Comparison of ENCODE assay signal across 8 cellular contexts in genomic region chr2:55843096-55843991, GRCh38.
DNase-seq lines count a peak whose midpoint lies in the region; ATAC-seq, FAIRE-seq and TF ChIP-seq lines count a peak whose summit lies in the region.

No MANE protein-coding gene starts in this region.

- no peak for ATAC-seq in HG03095 (IDR thresholded peaks at IDR 0.05; ENCODE audit: unreplicated experiment)
- no peak for ATAC-seq in natural killer cell

- no peaks in the 10 kb centered on the region for H3K36me3 Mint-ChIP-seq in natural killer cell

- H3K4me1 ChIP-seq in fibroblast of lung (ENCODE audit: control insufficient read depth, extremely low read depth, insufficient read depth, low read length) (peaks cover 12% of the 10 kb centered on the region), small intestine (ENCODE audit: control insufficient read depth in 2 of 2, insufficient read depth in 1 of 2, low read depth in 1 of 2, low read length in 1 of 2) (peaks cover 0 to 4% of the 10 kb centered on the region in 2 donors)

- peak overlapping the region; percentile 8 for H3K4me2 ChIP-seq in fibroblast of lung (ENCODE audit: extremely low read depth, insufficient read depth, low read length)

- no peak overlapping the region for H3K27ac Mint-ChIP-seq in natural killer cell

- H3K9ac ChIP-seq in fibroblast of lung (ENCODE audit: insufficient read depth, low read length), result peak overlapping the region; percentile 24

- H2AFZ ChIP-seq in fibroblast of lung (ENCODE audit: low read length), result peak overlapping the region; percentile 31

- H3K27me3 Mint-ChIP-seq in natural killer cell (ENCODE audit: low read depth in 2 of 2), result no peaks in the 10 kb centered on the region

- H3K36me3 ChIP-seq in fibroblast of lung (ENCODE audit: control insufficient read depth, insufficient read depth, low read length) (no peaks in the 10 kb centered on the region), small intestine (ENCODE audit: control insufficient read depth in 2 of 2, insufficient read depth in 2 of 2, low read length in 2 of 2) (no peaks in the 10 kb centered on the region)

- DNase-seq in H54 (ENCODE audit: insufficient read length, low spot score), result no peak
- DNase-seq in NCI-H774 (lab: John Stamatoyannopoulos, UW), result peak; percentile 63
- peak; percentile 96 to 99 for DNase-seq in fibroblast of lung (ENCODE audit: low read depth in 2 of 2)
- peak; percentile 90 for DNase-seq in small intestine
- no peak for DNase-seq in D341Med (ENCODE audit: low spot score)
- no peak for DNase-seq in natural killer cell
- DNase-seq in SKM-1 (lab: John Stamatoyannopoulos, UW; ENCODE audit: unreplicated experiment), result no peak

- 15 to 36% (median 16%) methylated on average over 6 of the region's 6 CpGs for WGBS in small intestine, 3 donors

- H3K27me3 ChIP-seq in fibroblast of lung (ENCODE audit: control insufficient read depth, insufficient read depth, low read length) (no peaks in the 10 kb centered on the region), small intestine (ENCODE audit: control insufficient read depth in 2 of 2, insufficient read depth in 2 of 2, low read length in 2 of 2) (no peaks in the 10 kb centered on the region)

- H3K4me1 Mint-ChIP-seq in natural killer cell, result no peaks in the 10 kb centered on the region

- no peaks in the 10 kb centered on the region for H4K20me1 ChIP-seq in fibroblast of lung (ENCODE audit: control insufficient read depth, extremely low read depth, insufficient read depth, low read length)

- TF ChIP-seq CTCF in fibroblast of lung (conservative IDR thresholded peaks at IDR 0.05 in 1 of 2, IDR thresholded peaks at IDR 0.05 in 1 of 2; ENCODE audit: low read depth in 1 of 2, low read length in 2 of 2), result no peak
- no peak for TF ChIP-seq CTCF in natural killer cell (IDR thresholded peaks at IDR 0.05)

- no peak for TF ChIP-seq POLR2A in H54 (IDR thresholded peaks at IDR 0.05; ENCODE audit: low read depth, low read length)

- intact Hi-C loops in natural killer cell (cut with micrococcal nuclease), result no loop called here

- no peak overlapping the region for H3K4me3 Mint-ChIP-seq in natural killer cell

- H3K4me3 ChIP-seq in fibroblast of lung (replicated peaks in 1 of 4; ENCODE audit: control extremely low read depth in 1 of 4, insufficient read depth in 1 of 4, low read depth in 3 of 4, low read length in 4 of 4) (no peak overlapping the region), small intestine (ENCODE audit: low read depth in 1 of 2, low read length in 2 of 2) (no peak overlapping the region)

- H3K27ac ChIP-seq in fibroblast of lung (ENCODE audit: insufficient read depth, low read length) (peak overlapping the region; percentile 93), small intestine (ENCODE audit: low read depth in 1 of 2, low read length in 1 of 2) (peak overlapping the region in 1 of 2 donors; percentile 29)

- peaks cover 2% of the 10 kb centered on the region in 2 donors for H3K9me3 Mint-ChIP-seq in natural killer cell

- FAIRE-seq in H54 (lab: Jason Lieb, UNC) (peak; percentile 85), small intestine (lab: Jason Lieb, UNC) (no peak)

- H3K9me3 ChIP-seq in fibroblast of lung (ENCODE audit: control insufficient read depth, insufficient read depth, low read depth, low read length), result no peaks in the 10 kb centered on the region
- H3K9me3 ChIP-seq in small intestine (ENCODE audit: control insufficient read depth, low read depth), result no peaks in the 10 kb centered on the region

- no peaks in the 10 kb centered on the region for H3K79me2 ChIP-seq in fibroblast of lung (ENCODE audit: control insufficient read depth, insufficient read depth, low read length)

Comparison
In these comparisons a context has a peak if more than half of its experiments do, and no peak if none do; other contexts are left out.
1. DNase-seq: peak in NCI-H774 (single experiment), fibroblast of lung (2 of 2) and small intestine (single experiment); none in H54 (single experiment), D341Med (single experiment), natural killer cell (single experiment) and SKM-1 (single experiment).